19 cellular contexts compared by ENCODE assay signal in the genomic region with DNA sequence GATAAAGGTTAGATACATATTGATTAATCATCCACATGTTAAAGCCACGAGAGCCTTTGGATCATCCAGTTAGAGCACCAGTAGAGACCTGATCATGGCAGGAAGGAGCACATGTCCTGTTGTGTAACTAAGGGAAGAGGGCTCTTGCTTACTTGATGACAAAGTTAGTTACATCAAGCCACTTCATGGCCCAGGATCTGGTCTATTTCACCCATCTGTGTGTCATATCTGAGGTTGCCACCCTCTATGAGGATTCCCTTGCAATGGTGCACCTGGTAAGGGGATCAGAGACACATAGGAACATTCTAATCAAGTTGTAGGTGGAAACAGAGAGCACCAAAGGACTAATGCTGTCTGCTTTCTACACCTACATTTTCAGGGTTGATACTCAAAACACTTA. TPM values are rescaled to one million over a fixed set of nuclear protein-coding genes. Genes with fewer than 3 reads are reported as not detected.
A peak's percentile ranks its signal among the peaks of the same experiment; 100 is the strongest.
DNase-seq lines count a peak whose midpoint lies in the region; ATAC-seq and TF ChIP-seq lines count a peak whose summit lies in the region.
"Had no signal": no experiment of that assay in that cellular context is flagged by ENCODE, and none has a peak within 500 bp of the region (broad histone marks: within the 10 kb centered on the region; RNA-seq: fewer than 3 reads in every experiment).

No MANE protein-coding gene starts in this region.

- no peak for DNase-seq in activated T-cell treated with anti-CD3 and anti-CD28 coated beads, Interleukin-2, amount 50 U/mL, for 72 hours
- no peak for DNase-seq in activated T-cell treated with anti-CD3 and anti-CD28 coated beads, Interleukin-2, amount 50 U/mL, for 48 hours
- DNase-seq in CD8-positive, alpha-beta T cell = no peak
- DNase-seq in activated B cell treated with CpG ODN at 0.5 μM for 24 hours = no peak
- DNase-seq in activated naive CD8-positive, alpha-beta T cell treated with anti-CD3 and anti-CD28 coated beads, Interleukin-2, amount 50 U/mL, for 24 hours = no peak
- DNase-seq in stomach = no peak
- no peak for DNase-seq in NCI-H128 (lab: John Stamatoyannopoulos, UW; ENCODE audit: unreplicated experiment)
- no peak for DNase-seq in naive thymus-derived CD8-positive, alpha-beta T cell
- DNase-seq: Calu3; CD4-positive, alpha-beta memory T cell; DMS79 treated with DMSO at 0.1 percent for 48 hours; GF-D8; GOT3; H7; HFFc6 had no signal

- no peak for TF ChIP-seq POLR2A in stomach (IDR thresholded peaks at IDR 0.05)

- no peak overlapping the region for H3K27ac ChIP-seq in CD8-positive, alpha-beta T cell (ENCODE audit: low read depth, low read length)
- H3K27ac ChIP-seq in stomach = no peak overlapping the region
- H3K27ac ChIP-seq: A549, BLaER1 had no signal

- no peak overlapping the region for H3K27ac Mint-ChIP-seq in activated T-cell treated with anti-CD3 and anti-CD28 coated beads, Interleukin-2, amount 50 U/mL, for 72 hours
- peak overlapping the region; percentile 10 for H3K27ac Mint-ChIP-seq in CD8-positive, alpha-beta T cell
- peak overlapping the region; percentile 76 for H3K27ac Mint-ChIP-seq in activated B cell treated with CpG ODN at 0.5 μM for 24 hours
- H3K27ac Mint-ChIP-seq in activated naive CD8-positive, alpha-beta T cell treated with anti-CD3 and anti-CD28 coated beads, Interleukin-2, amount 50 U/mL, for 24 hours = peak overlapping the region; percentile 21
- peak overlapping the region in 3 of 10 donors; percentile 12 to 78 (median 66) for H3K27ac Mint-ChIP-seq in naive thymus-derived CD8-positive, alpha-beta T cell
- H3K27ac Mint-ChIP-seq: CD14-positive monocyte; CD4-positive, alpha-beta memory T cell; HFFc6 had no signal

- H3K4me3 ChIP-seq in CD8-positive, alpha-beta T cell (ENCODE audit: low read depth, low read length) = no peak overlapping the region
- no peak overlapping the region for H3K4me3 ChIP-seq in stomach
- H3K4me3 ChIP-seq: A549, BLaER1 had no signal

- H3K36me3 ChIP-seq in CD8-positive, alpha-beta T cell (ENCODE audit: insufficient read depth, low read length) = no peaks in the 10 kb centered on the region
- H3K36me3 ChIP-seq in stomach = no peaks in the 10 kb centered on the region
- H3K36me3 ChIP-seq: BLaER1 had no signal

- ATAC-seq in activated T-cell treated with anti-CD3 and anti-CD28 coated beads, Interleukin-2, amount 50 U/mL, for 72 hours (replicated peaks in 1 of 2) = peak; percentile 54 to 62
- ATAC-seq in CD8-positive, alpha-beta T cell = no peak
- ATAC-seq in activated B cell treated with CpG ODN at 0.5 μM for 24 hours (ENCODE audit: low read depth) = no peak
- peak; percentile 34 for ATAC-seq in activated naive CD8-positive, alpha-beta T cell treated with anti-CD3 and anti-CD28 coated beads, Interleukin-2, amount 50 U/mL, for 24 hours
- ATAC-seq in naive thymus-derived CD8-positive, alpha-beta T cell = no peak
- ATAC-seq: A549, HCT116 had no signal

- CTCF ChIA-PET in CD8-positive, alpha-beta T cell (lab: Charles Lee) = interaction anchor here (1.3 to 1.4 kb wide), 2 partner anchors 10 to 82 kb away, joined by 3 to 4 read pairs; partner anchors contain the start of gene OSGEPL1
- CTCF ChIA-PET in activated B cell treated with CpG ODN at 0.5 μM for 24 hours (lab: Charles Lee) = interaction anchor here (1.5 kb wide), 1 partner anchor 18 kb away, joined by 3 read pairs; no protein-coding TSS in a partner anchor

- peak overlapping the region in 1 of 2 donors; percentile 58 for H3K4me3 Mint-ChIP-seq in activated T-cell treated with anti-CD3 and anti-CD28 coated beads, Interleukin-2, amount 50 U/mL, for 72 hours
- H3K4me3 Mint-ChIP-seq in CD8-positive, alpha-beta T cell = no peak overlapping the region
- H3K4me3 Mint-ChIP-seq in activated B cell treated with CpG ODN at 0.5 μM for 24 hours = no peak overlapping the region
- H3K4me3 Mint-ChIP-seq in activated naive CD8-positive, alpha-beta T cell treated with anti-CD3 and anti-CD28 coated beads, Interleukin-2, amount 50 U/mL, for 24 hours = no peak overlapping the region
- H3K4me3 Mint-ChIP-seq in naive thymus-derived CD8-positive, alpha-beta T cell = no peak overlapping the region
- H3K4me3 Mint-ChIP-seq: CD14-positive monocyte, HFFc6 had no signal

- no peaks in the 10 kb centered on the region for H3K27me3 ChIP-seq in CD8-positive, alpha-beta T cell (ENCODE audit: insufficient read depth, low read length)
- no peaks in the 10 kb centered on the region for H3K27me3 ChIP-seq in stomach
- H3K27me3 ChIP-seq: BLaER1 had no signal

- H3K4me1 ChIP-seq in CD8-positive, alpha-beta T cell (ENCODE audit: insufficient read depth, low read length) = peaks cover 6% of the 10 kb centered on the region
- peaks cover 0 to 26% (median 10%) of the 10 kb centered on the region in 4 donors for H3K4me1 ChIP-seq in stomach
- H3K4me1 ChIP-seq: A549 had no signal

- TF ChIP-seq CTCF in CD8-positive, alpha-beta T cell (IDR thresholded peaks at IDR 0.05) = no peak
- TF ChIP-seq CTCF in activated B cell treated with CpG ODN at 0.5 μM for 24 hours (IDR thresholded peaks at IDR 0.05) (no peak), stomach (IDR thresholded peaks at IDR 0.05) (no peak)

- H3K36me3 Mint-ChIP-seq in activated T-cell treated with anti-CD3 and anti-CD28 coated beads, Interleukin-2, amount 50 U/mL, for 72 hours (ENCODE audit: insufficient read depth in 2 of 2) = peaks cover 19 to 20% of the 10 kb centered on the region in 2 donors
- peaks cover 19% of the 10 kb centered on the region for H3K36me3 Mint-ChIP-seq in CD8-positive, alpha-beta T cell
- H3K36me3 Mint-ChIP-seq in activated B cell treated with CpG ODN at 0.5 μM for 24 hours (ENCODE audit: low read depth) = peaks cover 12% of the 10 kb centered on the region
- peaks cover 35% of the 10 kb centered on the region for H3K36me3 Mint-ChIP-seq in activated naive CD8-positive, alpha-beta T cell treated with anti-CD3 and anti-CD28 coated beads, Interleukin-2, amount 50 U/mL, for 24 hours (ENCODE audit: low read depth)
- peaks cover 14 to 16% (median 15%) of the 10 kb centered on the region in 3 donors for H3K36me3 Mint-ChIP-seq in naive thymus-derived CD8-positive, alpha-beta T cell

- H3K9me3 ChIP-seq in CD8-positive, alpha-beta T cell (ENCODE audit: low read length) = no peaks in the 10 kb centered on the region
- no peaks in the 10 kb centered on the region for H3K9me3 ChIP-seq in stomach

- H3K9me3 Mint-ChIP-seq in activated T-cell treated with anti-CD3 and anti-CD28 coated beads, Interleukin-2, amount 50 U/mL, for 72 hours = peaks cover 4 to 12% of the 10 kb centered on the region in 2 donors
- peaks cover 8% of the 10 kb centered on the region for H3K9me3 Mint-ChIP-seq in CD8-positive, alpha-beta T cell
- peaks cover 7% of the 10 kb centered on the region for H3K9me3 Mint-ChIP-seq in activated B cell treated with CpG ODN at 0.5 μM for 24 hours
- H3K9me3 Mint-ChIP-seq in activated naive CD8-positive, alpha-beta T cell treated with anti-CD3 and anti-CD28 coated beads, Interleukin-2, amount 50 U/mL, for 24 hours = peaks cover 9% of the 10 kb centered on the region
- H3K9me3 Mint-ChIP-seq in naive thymus-derived CD8-positive, alpha-beta T cell = peaks cover 0 to 14% (median 8%) of the 10 kb centered on the region in 9 donors

- no peaks in the 10 kb centered on the region for H3K27me3 Mint-ChIP-seq in activated T-cell treated with anti-CD3 and anti-CD28 coated beads, Interleukin-2, amount 50 U/mL, for 72 hours (ENCODE audit: low read depth)
- H3K27me3 Mint-ChIP-seq in CD8-positive, alpha-beta T cell (ENCODE audit: low read depth) = no peaks in the 10 kb centered on the region
- H3K27me3 Mint-ChIP-seq in activated B cell treated with CpG ODN at 0.5 μM for 24 hours = no peaks in the 10 kb centered on the region
- H3K27me3 Mint-ChIP-seq in activated naive CD8-positive, alpha-beta T cell treated with anti-CD3 and anti-CD28 coated beads, Interleukin-2, amount 50 U/mL, for 24 hours = no peaks in the 10 kb centered on the region
- H3K27me3 Mint-ChIP-seq in naive thymus-derived CD8-positive, alpha-beta T cell = no peaks in the 10 kb centered on the region
- H3K27me3 Mint-ChIP-seq: CD4-positive, alpha-beta memory T cell had no signal

- TF ChIP-seq EP300 in stomach (IDR thresholded peaks at IDR 0.05) = no peak

- 69 to 84% (median 81%) methylated on average over 1 of the region's 1 CpG for WGBS in stomach, 5 donors

- POLR2A ChIA-PET in CD8-positive, alpha-beta T cell (lab: Charles Lee) = no interaction called here
- POLR2A ChIA-PET in activated B cell treated with CpG ODN at 0.5 μM for 24 hours (lab: Charles Lee) = no interaction called here
- POLR2A ChIA-PET in naive thymus-derived CD8-positive, alpha-beta T cell (lab: Charles Lee) = interaction anchor here (1.0 kb wide), 1 partner anchor 16 kb away, joined by 3 read pairs; no protein-coding TSS in a partner anchor

- H3K4me1 Mint-ChIP-seq in activated T-cell treated with anti-CD3 and anti-CD28 coated beads, Interleukin-2, amount 50 U/mL, for 72 hours (ENCODE audit: low read depth) = peaks cover 48% of the 10 kb centered on the region
- H3K4me1 Mint-ChIP-seq in CD8-positive, alpha-beta T cell (ENCODE audit: low read depth) = peaks cover 58% of the 10 kb centered on the region
- peaks cover 40% of the 10 kb centered on the region for H3K4me1 Mint-ChIP-seq in activated B cell treated with CpG ODN at 0.5 μM for 24 hours
- peaks cover 54% of the 10 kb centered on the region for H3K4me1 Mint-ChIP-seq in activated naive CD8-positive, alpha-beta T cell treated with anti-CD3 and anti-CD28 coated beads, Interleukin-2, amount 50 U/mL, for 24 hours
- H3K4me1 Mint-ChIP-seq in naive thymus-derived CD8-positive, alpha-beta T cell = peaks cover 24 to 55% (median 49%) of the 10 kb centered on the region in 4 donors

- intact Hi-C loops in CD8-positive, alpha-beta T cell (cut with DNase I, micrococcal nuclease) = no loop called here
- intact Hi-C loops in activated B cell treated with CpG ODN at 0.5 μM for 24 hours (cut with micrococcal nuclease) (no loop called here), stomach (cut with DNase I; ENCODE audit: low total_unique reads) (no loop called here)

RNA-seq across cellular contexts. Expression of gene ANKAR, which starts 6.7 kb away (rescaled TPM):
- 1 to 10 TPM; 5.9 to 7.5 TPM for total RNA-seq in activated T-cell treated with anti-CD3 and anti-CD28 coated beads, Interleukin-2, amount 50 U/mL, for 72 hours
- 1 to 10 TPM; 7.3 to 9.2 TPM for total RNA-seq in CD8-positive, alpha-beta T cell
- total RNA-seq in activated B cell treated with CpG ODN at 0.5 μM for 24 hours = 13.1 and 14.5 TPM in 2 replicates
- total RNA-seq in stomach = 10 to 100 TPM in 2 of 5 donors, 1 to 10 TPM in 3; 2.0 to 26.8 (median 8.2) TPM
- 1 to 10 TPM; 2.1 to 6.6 (median 2.2) TPM for polyA plus RNA-seq in stomach
- 10 to 100 TPM; 13.0 to 17.4 TPM for total RNA-seq in naive thymus-derived CD8-positive, alpha-beta T cell
- polyA plus RNA-seq in naive thymus-derived CD8-positive, alpha-beta T cell = 1 to 10 TPM; 3.6 to 6.4 (median 5.0) TPM

RNA-seq across cellular contexts. Expression of gene ASNSD1, which starts 19.9 kb away (rescaled TPM):
- 10 to 100 TPM; 52.1 to 59.1 TPM for total RNA-seq in activated T-cell treated with anti-CD3 and anti-CD28 coated beads, Interleukin-2, amount 50 U/mL, for 72 hours
- total RNA-seq in CD8-positive, alpha-beta T cell = 10 to 100 TPM; 62.7 to 69.4 TPM
- total RNA-seq in activated B cell treated with CpG ODN at 0.5 μM for 24 hours (27.5 and 31.1 TPM in 2 replicates), stomach (100 to 1,000 TPM in 1 of 5 donors, 10 to 100 TPM in 4; 12.3 to 143 (median 33.3) TPM)
- polyA plus RNA-seq in stomach = 10 to 100 TPM; 29.0 to 37.7 (median 37.1) TPM
- total RNA-seq in naive thymus-derived CD8-positive, alpha-beta T cell = 10 to 100 TPM; 49.8 to 55.7 TPM
- 10 to 100 TPM; 44.0 to 73.7 (median 49.4) TPM for polyA plus RNA-seq in naive thymus-derived CD8-positive, alpha-beta T cell

Comparison
In these comparisons a context has a peak if more than half of its experiments do, and no peak if none do; other contexts are left out.
1. ATAC-seq: peak in activated T-cell treated with anti-CD3 and anti-CD28 coated beads, Interleukin-2, amount 50 U/mL, for 72 hours (2 of 2) and activated naive CD8-positive, alpha-beta T cell treated with anti-CD3 and anti-CD28 coated beads, Interleukin-2, amount 50 U/mL, for 24 hours (single experiment); none in CD8-positive, alpha-beta T cell (single experiment), activated B cell treated with CpG ODN at 0.5 μM for 24 hours (single experiment) and naive thymus-derived CD8-positive, alpha-beta T cell (0 of 2).